ENCODE assay signal across 1 cellular context in the genomic region with DNA sequence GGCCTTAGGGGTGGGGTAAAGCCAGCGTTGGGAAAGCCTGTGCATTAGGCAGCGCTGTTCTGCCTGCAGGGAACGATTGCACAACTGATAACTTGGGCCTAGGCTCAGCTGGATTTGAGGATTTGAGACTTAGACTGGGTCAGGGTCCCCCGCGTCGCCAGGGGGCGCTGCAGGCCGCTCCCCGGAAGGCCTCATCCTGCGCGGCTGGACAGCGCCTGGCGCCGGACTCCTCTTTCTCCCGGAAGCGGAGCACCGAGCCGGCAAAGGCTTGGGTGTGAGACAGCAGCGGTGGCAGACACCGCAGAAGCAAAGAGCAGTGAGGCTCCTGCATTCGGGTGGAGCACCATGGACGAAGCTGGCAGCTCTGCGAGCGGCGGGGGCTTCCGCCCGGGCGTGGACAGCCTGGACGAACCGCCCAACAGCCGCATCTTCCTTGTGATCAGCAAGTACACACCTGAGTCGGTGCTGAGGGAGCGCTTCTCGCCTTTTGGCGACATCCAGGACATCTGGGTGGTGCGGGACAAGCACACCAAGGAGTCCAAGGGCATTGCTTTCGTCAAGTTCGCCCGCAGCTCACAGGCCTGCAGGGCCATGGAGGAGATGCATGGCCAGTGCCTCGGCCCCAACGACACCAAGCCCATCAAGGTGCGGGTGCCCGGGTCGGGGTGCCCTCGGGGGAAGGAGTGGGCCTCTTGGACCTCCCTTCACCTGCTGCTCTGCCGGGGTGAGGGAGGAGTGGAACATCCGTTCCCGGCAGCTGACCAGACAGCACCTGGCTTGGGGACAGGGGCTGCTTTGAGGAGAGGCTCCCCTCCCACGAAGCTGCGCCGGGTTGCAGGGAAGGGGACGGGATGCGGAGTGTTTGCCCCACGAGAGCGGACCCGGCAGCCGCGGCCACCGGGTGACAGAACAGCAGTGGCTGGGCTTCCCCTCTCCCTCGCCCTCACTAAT.
TF ChIP-seq lines count a peak whose summit lies in the region.

A gene with protein sequence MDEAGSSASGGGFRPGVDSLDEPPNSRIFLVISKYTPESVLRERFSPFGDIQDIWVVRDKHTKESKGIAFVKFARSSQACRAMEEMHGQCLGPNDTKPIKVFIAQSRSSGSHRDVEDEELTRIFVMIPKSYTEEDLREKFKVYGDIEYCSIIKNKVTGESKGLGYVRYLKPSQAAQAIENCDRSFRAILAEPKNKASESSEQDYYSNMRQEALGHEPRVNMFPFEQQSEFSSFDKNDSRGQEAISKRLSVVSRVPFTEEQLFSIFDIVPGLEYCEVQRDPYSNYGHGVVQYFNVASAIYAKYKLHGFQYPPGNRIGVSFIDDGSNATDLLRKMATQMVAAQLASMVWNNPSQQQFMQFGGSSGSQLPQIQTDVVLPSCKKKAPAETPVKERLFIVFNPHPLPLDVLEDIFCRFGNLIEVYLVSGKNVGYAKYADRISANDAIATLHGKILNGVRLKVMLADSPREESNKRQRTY (plus strand): TSS at position 236 of the 951 bp plus-strand sequence. CDS start 110 bp downstream, at position 346.

TF ChIP-seq in HepG2, 621 proteins besides CTCF, POLR2A, EP300 and RAD21 (continued from another document and continues in another):
- TF ChIP-seq, protein P1, sequence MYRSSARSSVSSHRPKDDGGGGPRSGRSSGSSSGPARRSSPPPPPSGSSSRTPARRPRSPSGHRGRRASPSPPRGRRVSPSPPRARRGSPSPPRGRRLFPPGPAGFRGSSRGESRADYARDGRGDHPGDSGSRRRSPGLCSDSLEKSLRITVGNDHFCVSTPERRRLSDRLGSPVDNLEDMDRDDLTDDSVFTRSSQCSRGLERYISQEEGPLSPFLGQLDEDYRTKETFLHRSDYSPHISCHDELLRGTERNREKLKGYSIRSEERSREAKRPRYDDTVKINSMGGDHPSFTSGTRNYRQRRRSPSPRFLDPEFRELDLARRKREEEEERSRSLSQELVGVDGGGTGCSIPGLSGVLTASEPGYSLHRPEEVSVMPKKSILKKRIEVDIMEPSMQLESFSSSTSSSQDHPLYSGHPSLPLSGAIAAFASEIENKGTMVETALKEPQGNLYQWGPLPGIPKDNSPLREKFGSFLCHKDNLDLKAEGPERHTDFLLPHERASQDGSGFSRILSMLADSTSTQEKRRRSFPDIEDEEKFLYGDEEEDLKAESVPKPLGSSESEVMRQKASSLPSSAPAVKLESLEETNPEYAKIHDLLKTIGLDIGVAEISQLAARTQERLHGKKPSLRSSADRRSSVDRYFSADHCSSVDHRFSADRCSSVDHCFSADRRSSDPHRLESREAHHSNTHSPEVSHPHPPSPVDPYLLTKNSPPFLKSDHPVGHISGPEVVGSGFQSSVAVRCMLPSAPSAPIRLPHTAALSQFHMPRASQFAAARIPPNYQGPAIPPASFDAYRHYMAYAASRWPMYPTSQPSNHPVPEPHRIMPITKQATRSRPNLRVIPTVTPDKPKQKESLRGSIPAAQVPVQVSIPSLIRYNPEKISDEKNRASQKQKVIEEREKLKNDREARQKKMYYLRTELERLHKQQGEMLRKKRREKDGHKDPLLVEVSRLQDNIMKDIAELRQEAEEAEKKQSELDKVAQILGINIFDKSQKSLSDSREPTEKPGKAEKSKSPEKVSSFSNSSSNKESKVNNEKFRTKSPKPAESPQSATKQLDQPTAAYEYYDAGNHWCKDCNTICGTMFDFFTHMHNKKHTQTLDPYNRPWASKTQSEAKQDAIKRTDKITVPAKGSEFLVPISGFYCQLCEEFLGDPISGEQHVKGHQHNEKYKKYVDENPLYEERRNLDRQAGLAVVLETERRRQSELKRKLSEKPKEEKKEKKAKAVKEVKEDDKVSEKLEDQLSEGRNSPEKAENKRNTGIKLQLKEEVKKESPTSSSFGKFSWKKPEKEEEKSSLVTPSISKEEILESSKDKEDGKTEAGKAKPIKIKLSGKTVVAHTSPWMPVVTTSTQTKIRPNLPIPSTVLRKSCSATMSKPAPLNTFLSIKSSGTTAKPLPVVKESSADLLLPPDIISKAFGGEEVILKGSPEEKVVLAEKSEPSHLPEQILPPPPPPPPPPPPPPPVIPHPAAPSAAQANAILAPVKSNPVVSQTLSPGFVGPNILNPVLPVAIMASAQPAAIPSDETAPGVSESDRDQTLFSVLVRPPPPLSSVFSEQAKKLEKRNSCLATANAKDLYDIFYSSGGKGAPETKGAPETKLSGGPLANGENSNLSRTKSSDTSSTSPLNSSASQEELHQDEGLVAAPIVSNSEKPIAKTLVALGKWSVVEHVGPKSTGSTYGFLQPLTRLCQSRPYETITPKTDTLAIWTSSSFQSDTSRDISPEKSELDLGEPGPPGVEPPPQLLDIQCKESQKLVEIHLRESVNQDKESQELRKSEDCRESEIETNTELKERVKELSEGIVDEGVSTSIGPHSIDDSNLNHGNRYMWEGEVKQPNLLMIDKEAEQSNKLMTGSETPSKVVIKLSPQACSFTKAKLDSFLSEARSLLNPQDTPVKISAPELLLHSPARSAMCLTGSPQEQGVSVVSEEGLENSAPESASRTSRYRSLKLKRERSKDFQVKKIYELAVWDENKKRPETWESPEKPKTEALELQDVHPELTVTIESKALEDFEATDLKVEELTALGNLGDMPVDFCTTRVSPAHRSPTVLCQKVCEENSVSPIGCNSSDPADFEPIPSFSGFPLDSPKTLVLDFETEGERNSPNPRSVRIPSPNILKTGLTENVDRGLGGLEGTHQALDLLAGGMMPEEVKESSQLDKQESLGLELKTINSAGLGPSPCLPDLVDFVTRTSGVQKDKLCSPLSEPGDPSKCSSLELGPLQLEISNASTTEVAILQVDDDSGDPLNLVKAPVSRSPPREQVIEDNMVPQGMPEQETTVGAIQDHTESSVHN (CRISPR knock-in tag; IDR thresholded peaks at IDR 0.05) = peak; percentile 95
- TF ChIP-seq CEBPG (CRISPR knock-in tag; IDR thresholded peaks at IDR 0.05) = peak; percentile 98
- peak; percentile 90; the same call in 1 of the 2 replicates for TF ChIP-seq REL (CRISPR knock-in tag; conservative IDR thresholded peaks at IDR 0.05)
- peak; percentile 95 for TF ChIP-seq ZNF543 (CRISPR knock-in tag; IDR thresholded peaks at IDR 0.05)
- no peak for TF ChIP-seq ZNF17 (CRISPR knock-in tag; IDR thresholded peaks at IDR 0.05)
- no peak for TF ChIP-seq TP53 (CRISPR knock-in tag; conservative IDR thresholded peaks at IDR 0.05)
- TF ChIP-seq NFKBIZ (CRISPR knock-in tag; IDR thresholded peaks at IDR 0.05) = peak; percentile 96
- no peak; the same call in 1 of the 2 replicates for TF ChIP-seq ZNF260 (CRISPR knock-in tag; IDR thresholded peaks at IDR 0.05; ENCODE audit: borderline replicate concordance, low read depth)
- TF ChIP-seq, protein P2, sequence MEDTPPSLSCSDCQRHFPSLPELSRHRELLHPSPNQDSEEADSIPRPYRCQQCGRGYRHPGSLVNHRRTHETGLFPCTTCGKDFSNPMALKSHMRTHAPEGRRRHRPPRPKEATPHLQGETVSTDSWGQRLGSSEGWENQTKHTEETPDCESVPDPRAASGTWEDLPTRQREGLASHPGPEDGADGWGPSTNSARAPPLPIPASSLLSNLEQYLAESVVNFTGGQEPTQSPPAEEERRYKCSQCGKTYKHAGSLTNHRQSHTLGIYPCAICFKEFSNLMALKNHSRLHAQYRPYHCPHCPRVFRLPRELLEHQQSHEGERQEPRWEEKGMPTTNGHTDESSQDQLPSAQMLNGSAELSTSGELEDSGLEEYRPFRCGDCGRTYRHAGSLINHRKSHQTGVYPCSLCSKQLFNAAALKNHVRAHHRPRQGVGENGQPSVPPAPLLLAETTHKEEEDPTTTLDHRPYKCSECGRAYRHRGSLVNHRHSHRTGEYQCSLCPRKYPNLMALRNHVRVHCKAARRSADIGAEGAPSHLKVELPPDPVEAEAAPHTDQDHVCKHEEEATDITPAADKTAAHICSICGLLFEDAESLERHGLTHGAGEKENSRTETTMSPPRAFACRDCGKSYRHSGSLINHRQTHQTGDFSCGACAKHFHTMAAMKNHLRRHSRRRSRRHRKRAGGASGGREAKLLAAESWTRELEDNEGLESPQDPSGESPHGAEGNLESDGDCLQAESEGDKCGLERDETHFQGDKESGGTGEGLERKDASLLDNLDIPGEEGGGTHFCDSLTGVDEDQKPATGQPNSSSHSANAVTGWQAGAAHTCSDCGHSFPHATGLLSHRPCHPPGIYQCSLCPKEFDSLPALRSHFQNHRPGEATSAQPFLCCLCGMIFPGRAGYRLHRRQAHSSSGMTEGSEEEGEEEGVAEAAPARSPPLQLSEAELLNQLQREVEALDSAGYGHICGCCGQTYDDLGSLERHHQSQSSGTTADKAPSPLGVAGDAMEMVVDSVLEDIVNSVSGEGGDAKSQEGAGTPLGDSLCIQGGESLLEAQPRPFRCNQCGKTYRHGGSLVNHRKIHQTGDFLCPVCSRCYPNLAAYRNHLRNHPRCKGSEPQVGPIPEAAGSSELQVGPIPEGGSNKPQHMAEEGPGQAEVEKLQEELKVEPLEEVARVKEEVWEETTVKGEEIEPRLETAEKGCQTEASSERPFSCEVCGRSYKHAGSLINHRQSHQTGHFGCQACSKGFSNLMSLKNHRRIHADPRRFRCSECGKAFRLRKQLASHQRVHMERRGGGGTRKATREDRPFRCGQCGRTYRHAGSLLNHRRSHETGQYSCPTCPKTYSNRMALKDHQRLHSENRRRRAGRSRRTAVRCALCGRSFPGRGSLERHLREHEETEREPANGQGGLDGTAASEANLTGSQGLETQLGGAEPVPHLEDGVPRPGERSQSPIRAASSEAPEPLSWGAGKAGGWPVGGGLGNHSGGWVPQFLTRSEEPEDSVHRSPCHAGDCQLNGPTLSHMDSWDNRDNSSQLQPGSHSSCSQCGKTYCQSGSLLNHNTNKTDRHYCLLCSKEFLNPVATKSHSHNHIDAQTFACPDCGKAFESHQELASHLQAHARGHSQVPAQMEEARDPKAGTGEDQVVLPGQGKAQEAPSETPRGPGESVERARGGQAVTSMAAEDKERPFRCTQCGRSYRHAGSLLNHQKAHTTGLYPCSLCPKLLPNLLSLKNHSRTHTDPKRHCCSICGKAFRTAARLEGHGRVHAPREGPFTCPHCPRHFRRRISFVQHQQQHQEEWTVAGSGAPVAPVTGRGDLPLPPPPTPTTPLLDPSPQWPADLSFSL (CRISPR knock-in tag; IDR thresholded peaks at IDR 0.05) = peak; percentile 33; the same call in 1 of the 2 replicates
- TF ChIP-seq ZNF589 (CRISPR knock-in tag; conservative IDR thresholded peaks at IDR 0.05) = peak; percentile 87
- TF ChIP-seq GFI1 (CRISPR knock-in tag; IDR thresholded peaks at IDR 0.05; ENCODE audit: borderline replicate concordance) = peak; percentile 64; the same call in 1 of the 2 replicates
- TF ChIP-seq, protein P3, sequence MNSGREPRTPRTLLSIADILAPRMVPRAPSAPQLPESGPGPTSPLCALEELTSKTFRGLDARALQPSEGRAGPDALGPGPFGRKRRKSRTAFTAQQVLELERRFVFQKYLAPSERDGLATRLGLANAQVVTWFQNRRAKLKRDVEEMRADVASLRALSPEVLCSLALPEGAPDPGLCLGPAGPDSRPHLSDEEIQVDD (CRISPR knock-in tag; IDR thresholded peaks at IDR 0.05; ENCODE audit: borderline replicate concordance) = peak; percentile 55; the same call in 1 of the 2 replicates
- no peak; the same call in 1 of the 2 replicates for TF ChIP-seq ZSCAN20 (CRISPR knock-in tag; IDR thresholded peaks at IDR 0.05; ENCODE audit: borderline replicate concordance)
- TF ChIP-seq HNF4G (IDR thresholded peaks at IDR 0.05; ENCODE audit: borderline replicate concordance, low read depth, low read length) = no peak
- TF ChIP-seq HNF4G (CRISPR knock-in tag; IDR thresholded peaks at IDR 0.05; ENCODE audit: borderline replicate concordance, low read depth) = peak; percentile 66; the same call in 1 of the 2 replicates
- no peak; the same call in 1 of the 2 replicates for TF ChIP-seq ZBTB1 (CRISPR knock-in tag; IDR thresholded peaks at IDR 0.05; ENCODE audit: borderline replicate concordance)
- no peak for TF ChIP-seq ISX (CRISPR knock-in tag; conservative IDR thresholded peaks at IDR 0.05)
- TF ChIP-seq ZNF780A (CRISPR knock-in tag; IDR thresholded peaks at IDR 0.05) = peak; percentile 93
- peak; percentile 68; the same call in 1 of the 2 replicates for TF ChIP-seq ZNF615 (CRISPR knock-in tag; IDR thresholded peaks at IDR 0.05; ENCODE audit: borderline replicate concordance)
- TF ChIP-seq SMYD3 (CRISPR knock-in tag; IDR thresholded peaks at IDR 0.05) = peak; percentile 97
- no peak; the same call in 1 of the 2 replicates for TF ChIP-seq ZNF232 (CRISPR knock-in tag; IDR thresholded peaks at IDR 0.05; ENCODE audit: borderline replicate concordance)
- TF ChIP-seq ZNF451 (CRISPR knock-in tag; IDR thresholded peaks at IDR 0.05) = no peak; the same call in 1 of the 2 replicates
- peak; percentile 79 for TF ChIP-seq ZNF441 (CRISPR knock-in tag; IDR thresholded peaks at IDR 0.05; ENCODE audit: borderline replicate concordance)
- no peak for TF ChIP-seq TEAD2 (CRISPR knock-in tag; IDR thresholded peaks at IDR 0.05)
- TF ChIP-seq, protein P4, sequence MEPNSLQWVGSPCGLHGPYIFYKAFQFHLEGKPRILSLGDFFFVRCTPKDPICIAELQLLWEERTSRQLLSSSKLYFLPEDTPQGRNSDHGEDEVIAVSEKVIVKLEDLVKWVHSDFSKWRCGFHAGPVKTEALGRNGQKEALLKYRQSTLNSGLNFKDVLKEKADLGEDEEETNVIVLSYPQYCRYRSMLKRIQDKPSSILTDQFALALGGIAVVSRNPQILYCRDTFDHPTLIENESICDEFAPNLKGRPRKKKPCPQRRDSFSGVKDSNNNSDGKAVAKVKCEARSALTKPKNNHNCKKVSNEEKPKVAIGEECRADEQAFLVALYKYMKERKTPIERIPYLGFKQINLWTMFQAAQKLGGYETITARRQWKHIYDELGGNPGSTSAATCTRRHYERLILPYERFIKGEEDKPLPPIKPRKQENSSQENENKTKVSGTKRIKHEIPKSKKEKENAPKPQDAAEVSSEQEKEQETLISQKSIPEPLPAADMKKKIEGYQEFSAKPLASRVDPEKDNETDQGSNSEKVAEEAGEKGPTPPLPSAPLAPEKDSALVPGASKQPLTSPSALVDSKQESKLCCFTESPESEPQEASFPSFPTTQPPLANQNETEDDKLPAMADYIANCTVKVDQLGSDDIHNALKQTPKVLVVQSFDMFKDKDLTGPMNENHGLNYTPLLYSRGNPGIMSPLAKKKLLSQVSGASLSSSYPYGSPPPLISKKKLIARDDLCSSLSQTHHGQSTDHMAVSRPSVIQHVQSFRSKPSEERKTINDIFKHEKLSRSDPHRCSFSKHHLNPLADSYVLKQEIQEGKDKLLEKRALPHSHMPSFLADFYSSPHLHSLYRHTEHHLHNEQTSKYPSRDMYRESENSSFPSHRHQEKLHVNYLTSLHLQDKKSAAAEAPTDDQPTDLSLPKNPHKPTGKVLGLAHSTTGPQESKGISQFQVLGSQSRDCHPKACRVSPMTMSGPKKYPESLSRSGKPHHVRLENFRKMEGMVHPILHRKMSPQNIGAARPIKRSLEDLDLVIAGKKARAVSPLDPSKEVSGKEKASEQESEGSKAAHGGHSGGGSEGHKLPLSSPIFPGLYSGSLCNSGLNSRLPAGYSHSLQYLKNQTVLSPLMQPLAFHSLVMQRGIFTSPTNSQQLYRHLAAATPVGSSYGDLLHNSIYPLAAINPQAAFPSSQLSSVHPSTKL (CRISPR knock-in tag; IDR thresholded peaks at IDR 0.05) = peak; percentile 93
- TF ChIP-seq, protein P5, sequence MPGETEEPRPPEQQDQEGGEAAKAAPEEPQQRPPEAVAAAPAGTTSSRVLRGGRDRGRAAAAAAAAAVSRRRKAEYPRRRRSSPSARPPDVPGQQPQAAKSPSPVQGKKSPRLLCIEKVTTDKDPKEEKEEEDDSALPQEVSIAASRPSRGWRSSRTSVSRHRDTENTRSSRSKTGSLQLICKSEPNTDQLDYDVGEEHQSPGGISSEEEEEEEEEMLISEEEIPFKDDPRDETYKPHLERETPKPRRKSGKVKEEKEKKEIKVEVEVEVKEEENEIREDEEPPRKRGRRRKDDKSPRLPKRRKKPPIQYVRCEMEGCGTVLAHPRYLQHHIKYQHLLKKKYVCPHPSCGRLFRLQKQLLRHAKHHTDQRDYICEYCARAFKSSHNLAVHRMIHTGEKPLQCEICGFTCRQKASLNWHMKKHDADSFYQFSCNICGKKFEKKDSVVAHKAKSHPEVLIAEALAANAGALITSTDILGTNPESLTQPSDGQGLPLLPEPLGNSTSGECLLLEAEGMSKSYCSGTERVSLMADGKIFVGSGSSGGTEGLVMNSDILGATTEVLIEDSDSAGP (CRISPR knock-in tag; IDR thresholded peaks at IDR 0.05; ENCODE audit: borderline replicate concordance) = peak; percentile 97
